Comparison of ENCODE assay signal across 8 cellular contexts in genomic region chr13:23579072-23579885, GRCh38. TPM values are rescaled to one million over a fixed set of nuclear protein-coding genes. Genes with fewer than 3 reads are reported as not detected.
DNase-seq lines count a peak whose midpoint lies in the region; ATAC-seq and TF ChIP-seq lines count a peak whose summit lies in the region.

No MANE protein-coding gene starts in this region.

- peaks cover 33% of the 10 kb centered on the region for H3K27me3 Mint-ChIP-seq in activated CD4-positive, alpha-beta T cell treated with anti-CD3 and anti-CD28 coated beads for 36 hours

- no peaks in the 10 kb centered on the region for H3K36me3 Mint-ChIP-seq in activated CD4-positive, alpha-beta T cell treated with anti-CD3 and anti-CD28 coated beads for 36 hours (ENCODE audit: low read depth)

- POLR2A ChIA-PET in activated CD4-positive, alpha-beta T cell treated with anti-CD3 and anti-CD28 coated beads for 36 hours (lab: Charles Lee) = no interaction called here

- peaks cover 24% of the 10 kb centered on the region for H3K4me1 Mint-ChIP-seq in activated CD4-positive, alpha-beta T cell treated with anti-CD3 and anti-CD28 coated beads for 36 hours

- peak overlapping the region; percentile 13 for H3K27ac ChIP-seq in cingulate gyrus (ENCODE audit: low read depth, low read length)

- peak overlapping the region; percentile 71 for H3K4me3 Mint-ChIP-seq in activated CD4-positive, alpha-beta T cell treated with anti-CD3 and anti-CD28 coated beads for 36 hours

- DNase-seq in 8988T (peak; percentile 62), NCI-H2227 treated with DMSO at 0.1 percent for 48 hours (lab: John Stamatoyannopoulos, UW) (peak; percentile 52), left kidney (ENCODE audit: low read depth, low spot score) (peak; percentile 97)
- DNase-seq in activated CD4-positive, alpha-beta T cell treated with anti-CD3 and anti-CD28 coated beads for 36 hours = peak; percentile 96
- peak; percentile 92 to 98 for DNase-seq in stimulated activated CD4-positive, alpha-beta T cell treated with anti-CD3 and anti-CD28 coated beads, Interleukin-1b, Interleukin-23, amount 100 ng/mL, for 4 hours (ENCODE audit: low read depth in 2 of 2)

- peak; percentile 95 for ATAC-seq in HG03045 (IDR thresholded peaks at IDR 0.05; ENCODE audit: unreplicated experiment)
- ATAC-seq in activated CD4-positive, alpha-beta T cell treated with anti-CD3 and anti-CD28 coated beads for 36 hours = peak; percentile 95

- CTCF ChIA-PET in activated CD4-positive, alpha-beta T cell treated with anti-CD3 and anti-CD28 coated beads for 36 hours (lab: Charles Lee) = interaction anchor here (0.6 kb wide), 1 partner anchor 310 kb away, joined by 3 read pairs; no protein-coding TSS in a partner anchor

- peak; percentile 48 for TF ChIP-seq POLR2A in GM18526 (IDR thresholded peaks at IDR 0.05; ENCODE audit: extremely low read depth, insufficient read length)

- intact Hi-C loops in activated CD4-positive, alpha-beta T cell treated with anti-CD3 and anti-CD28 coated beads for 36 hours (cut with DNase I, micrococcal nuclease) = loop anchor here (1.0 to 10.0 kb wide), 12 partner anchors 112 to 1904 kb away; partner anchors contain the start of genes FGF9 (in 1 of the 2), MIPEP (in 1 of the 2) and SPATA13 (in 1 of the 2)

- H3K9me3 Mint-ChIP-seq in activated CD4-positive, alpha-beta T cell treated with anti-CD3 and anti-CD28 coated beads for 36 hours (ENCODE audit: low read depth) = no peaks in the 10 kb centered on the region

- no peak overlapping the region for H3K27ac Mint-ChIP-seq in activated CD4-positive, alpha-beta T cell treated with anti-CD3 and anti-CD28 coated beads for 36 hours

RNA-seq across cellular contexts. Expression of gene TNFRSF19, which starts 9.1 kb away (rescaled TPM):
- total RNA-seq in activated CD4-positive, alpha-beta T cell treated with anti-CD3 and anti-CD28 coated beads for 36 hours = not detected

Comparison
In these comparisons a context has a peak if more than half of its experiments do, and no peak if none do; other contexts are left out.
1. Peak in every context shown above with its lines: DNase-seq, ATAC-seq and H3K27ac ChIP-seq.